In the genomic region with DNA sequence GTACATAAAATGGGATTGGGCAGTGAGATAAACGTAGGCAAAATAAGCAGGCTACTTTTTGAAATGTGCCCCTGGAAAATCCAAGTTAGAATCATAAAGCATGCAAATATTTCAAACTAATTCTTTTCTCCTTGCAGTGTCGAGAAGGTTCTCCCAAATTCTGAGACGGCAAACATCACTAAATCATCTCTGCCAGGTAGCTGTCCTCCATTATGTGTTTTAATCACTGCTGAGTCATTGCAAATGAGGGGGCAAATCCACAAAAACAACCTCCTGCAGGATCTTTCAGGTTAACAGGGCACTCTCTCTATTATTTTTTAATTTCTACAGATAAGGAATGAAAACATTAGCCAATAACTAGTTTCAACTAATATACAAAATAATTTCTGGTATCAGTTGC, we compare ENCODE assay signal across 25 cellular contexts.
DNase-seq lines count a peak whose midpoint lies in the region; ATAC-seq and TF ChIP-seq lines count a peak whose summit lies in the region.
"Had no signal": no experiment of that assay in that cellular context is flagged by ENCODE, and none has a peak within 500 bp of the region (broad histone marks: within the 10 kb centered on the region; RNA-seq: fewer than 3 reads in every experiment).

No MANE protein-coding gene starts in this region.

- H3K27ac ChIP-seq in PC-3 (ENCODE audit: low read length) (no peak overlapping the region), endodermal cell (ENCODE audit: low read depth, low read length) (no peak overlapping the region), SK-N-SH (ENCODE audit: low read depth in 2 of 2, low read length in 1 of 2) (no peak overlapping the region)
- H3K27ac ChIP-seq: C4-2B, RWPE1 had no signal

- no peaks in the 10 kb centered on the region for H3K9me3 Mint-ChIP-seq in endodermal cell
- H3K9me3 Mint-ChIP-seq: CD8-positive, alpha-beta memory T cell had no signal

- H3K9me2 ChIP-seq in PC-3 (replicated peaks; ENCODE audit: low read length) = no peaks in the 10 kb centered on the region
- no peaks in the 10 kb centered on the region for H3K9me2 ChIP-seq in SK-N-SH

- H2AFZ ChIP-seq in PC-3 (ENCODE audit: low read length) = peak overlapping the region; percentile 22
- no peak overlapping the region for H2AFZ ChIP-seq in SK-N-SH (ENCODE audit: low read depth)

- H3K9ac ChIP-seq in PC-3 (ENCODE audit: low read length) (no peak overlapping the region), endodermal cell (ENCODE audit: extremely low read depth, low read length, poor library complexity, severe bottlenecking) (no peak overlapping the region), SK-N-SH (no peak overlapping the region)

- H3K27ac Mint-ChIP-seq in endodermal cell = peak overlapping the region; percentile 49
- H3K27ac Mint-ChIP-seq: B cell; CD8-positive, alpha-beta memory T cell had no signal

- H4K20me1 ChIP-seq in PC-3 (ENCODE audit: low read length) (no peaks in the 10 kb centered on the region), SK-N-SH (ENCODE audit: insufficient read depth) (no peaks in the 10 kb centered on the region)

- no peak for TF ChIP-seq RAD21 in SK-N-SH (IDR thresholded peaks at IDR 0.05; ENCODE audit: low read length)

- peak; percentile 38 for DNase-seq in NCI-H146 (lab: John Stamatoyannopoulos, UW)
- DNase-seq in PC-3 = no peak
- DNase-seq in endodermal cell = no peak
- no peak for DNase-seq in SK-N-SH
- no peak for DNase-seq in NK-92 (lab: John Stamatoyannopoulos, UW; ENCODE audit: unreplicated experiment)
- no peak for DNase-seq in dermis blood vessel endothelial cell
- DNase-seq: CD8-positive, alpha-beta memory T cell; DMS 273 treated with DMSO at 0.1 percent for 48 hours; DMS79; EL; GF-D8; H7; KBM-7; MG63; NCI-H1694 treated with DMSO at 0.1 percent for 48 hours; NCI-H2081; NCI-H2227 treated with DMSO at 0.1 percent for 48 hours; NCI-H526 treated with DMSO at 0.1 percent for 48 hours; SHP77; T-helper 1 cell had no signal

- no peak overlapping the region for H3K4me3 Mint-ChIP-seq in endodermal cell
- H3K4me3 Mint-ChIP-seq: B cell; CD8-positive, alpha-beta memory T cell had no signal

- BruUV-seq in PC-3 (replicated peaks; lab: Mats Ljungman, UMichigan) = no TSS peak

- H3K9me3 ChIP-seq in PC-3 (ENCODE audit: low read length) (no peaks in the 10 kb centered on the region), endodermal cell (ENCODE audit: control insufficient read depth, low read length) (no peaks in the 10 kb centered on the region), SK-N-SH (no peaks in the 10 kb centered on the region)
- H3K9me3 ChIP-seq: MG63 had no signal

- H3K4me3 ChIP-seq in PC-3 (ENCODE audit: low read length) (no peak overlapping the region), endodermal cell (ENCODE audit: low read length) (no peak overlapping the region), SK-N-SH (ENCODE audit: low read depth in 2 of 2, low read length in 1 of 2) (no peak overlapping the region)
- H3K4me3 ChIP-seq: MG63 had no signal

- no peak for TF ChIP-seq EP300 in SK-N-SH (IDR thresholded peaks at IDR 0.05; ENCODE audit: borderline replicate concordance in 1 of 2, low read depth in 1 of 2, low read length in 1 of 2)

- intact Hi-C loops in PC-3 (cut with micrococcal nuclease) = no loop called here

- POLR2A ChIA-PET in PC-3 (lab: Charles Lee; ENCODE audit: unreplicated experiment) (no interaction called here), SK-N-SH (lab: Yijun Ruan, JAX) (no interaction called here)

- no peaks in the 10 kb centered on the region for H3F3A ChIP-seq in PC-3 (ENCODE audit: low read length, unreplicated experiment)
- no peaks in the 10 kb centered on the region for H3F3A ChIP-seq in SK-N-SH (replicated peaks; ENCODE audit: insufficient read depth)

- H3K36me3 ChIP-seq in PC-3 (ENCODE audit: low read depth, low read length) (no peaks in the 10 kb centered on the region), endodermal cell (ENCODE audit: control insufficient read depth, insufficient read depth, low read length) (no peaks in the 10 kb centered on the region), SK-N-SH (replicated peaks in 1 of 2; ENCODE audit: control insufficient read depth in 1 of 2, insufficient read depth in 2 of 2, low read length in 1 of 2) (no peaks in the 10 kb centered on the region)
- H3K36me3 ChIP-seq: MG63 had no signal

- no peaks in the 10 kb centered on the region for H3K79me2 ChIP-seq in PC-3 (ENCODE audit: low read length)
- H3K79me2 ChIP-seq in SK-N-SH (ENCODE audit: insufficient read depth) = no peaks in the 10 kb centered on the region

- no peaks in the 10 kb centered on the region for H3K4me1 ChIP-seq in PC-3 (ENCODE audit: insufficient read depth, low read length)
- H3K4me1 ChIP-seq in endodermal cell (ENCODE audit: control insufficient read depth, insufficient read depth, low read length) = peaks cover 7% of the 10 kb centered on the region
- no peaks in the 10 kb centered on the region for H3K4me1 ChIP-seq in SK-N-SH (ENCODE audit: control insufficient read depth in 1 of 2, insufficient read depth in 2 of 2, low read depth in 1 of 2, low read length in 1 of 2)

- H3K36me3 Mint-ChIP-seq in endodermal cell (ENCODE audit: low read depth) = no peaks in the 10 kb centered on the region
- H3K36me3 Mint-ChIP-seq: CD8-positive, alpha-beta memory T cell had no signal

- WGBS in endodermal cell (ENCODE audit: insufficient coverage in 1 of 2, insufficient read length in 1 of 2), 2 experiments = 89 to 92% methylated on average over 2 to 3 of the region's 3 CpGs
- WGBS in SK-N-SH (ENCODE audit: low lambda C conversion rate) = 78% methylated on average over 3 of the region's 3 CpGs

- no peak overlapping the region for H3K4me2 ChIP-seq in PC-3 (ENCODE audit: low read length)
- no peak overlapping the region for H3K4me2 ChIP-seq in SK-N-SH

- peaks cover 30% of the 10 kb centered on the region for H3K4me1 Mint-ChIP-seq in endodermal cell
- H3K4me1 Mint-ChIP-seq: B cell; CD8-positive, alpha-beta memory T cell had no signal

- H3K27me3 ChIP-seq in PC-3 (ENCODE audit: low read length) (peaks cover 23% of the 10 kb centered on the region), endodermal cell (ENCODE audit: control insufficient read depth, insufficient read depth, low read length, poor library complexity, severe bottlenecking) (no peaks in the 10 kb centered on the region), SK-N-SH (ENCODE audit: insufficient read depth) (no peaks in the 10 kb centered on the region)
- H3K27me3 ChIP-seq: MG63 had no signal

- TF ChIP-seq CTCF in PC-3 (conservative IDR thresholded peaks at IDR 0.05; ENCODE audit: low read depth, low read length) (no peak), endodermal cell (conservative IDR thresholded peaks at IDR 0.05) (no peak), SK-N-SH (IDR thresholded peaks at IDR 0.05) (no peak)

- CTCF ChIA-PET in PC-3 (lab: Charles Lee) (no interaction called here), SK-N-SH (lab: Yijun Ruan, JAX) (no interaction called here)

- no peak for ATAC-seq in PC-3
- ATAC-seq in GM19035 (IDR thresholded peaks at IDR 0.05; ENCODE audit: unreplicated experiment) = no peak
- ATAC-seq: Panc1 had no signal

- no peaks in the 10 kb centered on the region for H3K27me3 Mint-ChIP-seq in endodermal cell (ENCODE audit: insufficient read depth)

TF ChIP-seq in SK-N-SH, 30 proteins besides CTCF, POLR2A, EP300 and RAD21:
- TF ChIP-seq, protein P1, sequence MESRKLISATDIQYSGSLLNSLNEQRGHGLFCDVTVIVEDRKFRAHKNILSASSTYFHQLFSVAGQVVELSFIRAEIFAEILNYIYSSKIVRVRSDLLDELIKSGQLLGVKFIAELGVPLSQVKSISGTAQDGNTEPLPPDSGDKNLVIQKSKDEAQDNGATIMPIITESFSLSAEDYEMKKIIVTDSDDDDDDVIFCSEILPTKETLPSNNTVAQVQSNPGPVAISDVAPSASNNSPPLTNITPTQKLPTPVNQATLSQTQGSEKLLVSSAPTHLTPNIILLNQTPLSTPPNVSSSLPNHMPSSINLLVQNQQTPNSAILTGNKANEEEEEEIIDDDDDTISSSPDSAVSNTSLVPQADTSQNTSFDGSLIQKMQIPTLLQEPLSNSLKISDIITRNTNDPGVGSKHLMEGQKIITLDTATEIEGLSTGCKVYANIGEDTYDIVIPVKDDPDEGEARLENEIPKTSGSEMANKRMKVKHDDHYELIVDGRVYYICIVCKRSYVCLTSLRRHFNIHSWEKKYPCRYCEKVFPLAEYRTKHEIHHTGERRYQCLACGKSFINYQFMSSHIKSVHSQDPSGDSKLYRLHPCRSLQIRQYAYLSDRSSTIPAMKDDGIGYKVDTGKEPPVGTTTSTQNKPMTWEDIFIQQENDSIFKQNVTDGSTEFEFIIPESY (IDR thresholded peaks at IDR 0.05; ENCODE audit: borderline replicate concordance, low read depth) = no peak
- TF ChIP-seq GATA2 (CRISPR knock-in tag; IDR thresholded peaks at IDR 0.05) (no peak), POLR2AphosphoS5 (IDR thresholded peaks at IDR 0.05; ENCODE audit: low read depth, low read length) (no peak), JUND (IDR thresholded peaks at IDR 0.05) (no peak), RCOR1 (IDR thresholded peaks at IDR 0.05; ENCODE audit: low read length) (no peak), FOXJ3 (CRISPR knock-in tag; IDR thresholded peaks at IDR 0.05) (no peak), TAF1 (IDR thresholded peaks at IDR 0.05; ENCODE audit: borderline replicate concordance, low read depth, low read length) (no peak), GABPA (IDR thresholded peaks at IDR 0.05; ENCODE audit: low read depth) (no peak), TEAD4 (IDR thresholded peaks at IDR 0.05; ENCODE audit: borderline replicate concordance, insufficient read depth) (no peak), RXRA (IDR thresholded peaks at IDR 0.05; ENCODE audit: borderline replicate concordance, low read depth) (no peak)
TF ChIP-seq in SK-N-SH: peak in this region for 0.
